20 cellular contexts compared by ENCODE assay signal in genomic region chr2:236632295-236633218, GRCh38.
DNase-seq lines count a peak whose midpoint lies in the region; ATAC-seq and TF ChIP-seq lines count a peak whose summit lies in the region.
"Had no signal": no experiment of that assay in that cellular context is flagged by ENCODE, and none has a peak within 500 bp of the region (broad histone marks: within the 10 kb centered on the region; RNA-seq: fewer than 3 reads in every experiment).

No MANE protein-coding gene starts in this region.

- H3K36me3 Mint-ChIP-seq in H9 (ENCODE audit: insufficient read depth in 1 of 3, low read depth in 3 of 3): no peaks in the 10 kb centered on the region; a peak in 1 of 7 replicates

- H3K56ac ChIP-seq in H9 (ENCODE audit: insufficient read length, low read depth, low read length): no peak overlapping the region

- no peak overlapping the region for H4K91ac ChIP-seq in H9 (ENCODE audit: insufficient read length, low read depth, low read length)

- no peak for TF ChIP-seq EP300 in neural cell (conservative IDR thresholded peaks at IDR 0.05; ENCODE audit: poor library complexity, severe bottlenecking)
- TF ChIP-seq EP300 in suprapubic skin (IDR thresholded peaks at IDR 0.05): no peak

- no peak overlapping the region for H3K4ac ChIP-seq in H9 (ENCODE audit: low read depth, low read length)

- H2AK5ac ChIP-seq in H9 (ENCODE audit: insufficient read length, low read length): no peak overlapping the region

- H2BK120ac ChIP-seq in H9 (ENCODE audit: low read depth, low read length, poor library complexity, severe bottlenecking): no peak overlapping the region

- no peak overlapping the region for H4K5ac ChIP-seq in H9 (ENCODE audit: insufficient read length, low read depth, low read length)

- no peak overlapping the region for H2BK15ac ChIP-seq in H9 (ENCODE audit: low read depth, low read length)

- TF ChIP-seq RAD21 in neural cell (conservative IDR thresholded peaks at IDR 0.05): no peak

- ATAC-seq in GM21360 (IDR thresholded peaks at IDR 0.05; ENCODE audit: unreplicated experiment): no peak

- no peaks in the 10 kb centered on the region for H3K36me3 ChIP-seq in neural cell (ENCODE audit: insufficient read depth, low read length)
- H3K36me3 ChIP-seq in suprapubic skin: no peaks in the 10 kb centered on the region

- H3K9ac ChIP-seq in H9 (ENCODE audit: extremely low read depth, insufficient read length, low read length): no peak overlapping the region
- H3K9ac ChIP-seq in neural cell (ENCODE audit: low read length): no peak overlapping the region

- H3K27me3 ChIP-seq in H9 (ENCODE audit: insufficient read depth, low read length) (no peaks in the 10 kb centered on the region), neural cell (ENCODE audit: insufficient read depth, low read depth, low read length) (no peaks in the 10 kb centered on the region), suprapubic skin (no peaks in the 10 kb centered on the region)

- H3K79me2 ChIP-seq in H9 (ENCODE audit: insufficient read depth, low read length) (no peaks in the 10 kb centered on the region), neural cell (replicated peaks; ENCODE audit: insufficient read depth, low read length) (no peaks in the 10 kb centered on the region)

- H2BK12ac ChIP-seq in H9 (ENCODE audit: insufficient read length, low read depth, low read length): no peak overlapping the region

- H4K20me1 ChIP-seq in H9 (ENCODE audit: control insufficient read depth, insufficient read depth, insufficient read length): no peaks in the 10 kb centered on the region
- H4K20me1 ChIP-seq in neural cell (ENCODE audit: insufficient read depth): no peaks in the 10 kb centered on the region

- no peaks in the 10 kb centered on the region for H3K9me2 ChIP-seq in neural cell (ENCODE audit: insufficient read depth, low read length)

- H2BK5ac ChIP-seq in H9 (ENCODE audit: insufficient read length, low read length): no peak overlapping the region

- H3F3A ChIP-seq in neural cell (ENCODE audit: insufficient read depth, low read length, poor library complexity, severe bottlenecking): no peaks in the 10 kb centered on the region

- H3K4me2 ChIP-seq in H9 (ENCODE audit: insufficient read depth, insufficient read length, low read length): no peak overlapping the region
- no peak overlapping the region for H3K4me2 ChIP-seq in neural cell (ENCODE audit: low read length)

- no peak overlapping the region for H3T11ph ChIP-seq in H9 (ENCODE audit: low read length)

- H3K4me3 ChIP-seq in coronary artery (no peak overlapping the region), neural cell (ENCODE audit: low read length) (no peak overlapping the region), suprapubic skin (no peak overlapping the region)

- no peaks in the 10 kb centered on the region for H3K79me1 ChIP-seq in H9 (ENCODE audit: insufficient read depth, low read depth, low read length, poor library complexity, severe bottlenecking)

- peak overlapping the region; percentile 23; the same call in 1 of the 2 replicates for H3K14ac ChIP-seq in H9 (ENCODE audit: insufficient read depth, low read length)

- TF ChIP-seq CTCF in H9 (conservative IDR thresholded peaks at IDR 0.05) (no peak), coronary artery (IDR thresholded peaks at IDR 0.05) (no peak), neural cell (IDR thresholded peaks at IDR 0.05; ENCODE audit: poor library complexity, severe bottlenecking) (no peak), suprapubic skin (IDR thresholded peaks at IDR 0.05) (no peak)

- H3K23me2 ChIP-seq in H9 (ENCODE audit: insufficient read length, low read depth, low read length, poor library complexity, severe bottlenecking): no peaks in the 10 kb centered on the region

- peaks cover 8% of the 10 kb centered on the region for H3K27me3 Mint-ChIP-seq in H9 (ENCODE audit: low read depth)

- DNase-seq in H9: peak; percentile 14
- peak; percentile 49 for DNase-seq in coronary artery (ENCODE audit: low spot score)
- peak; percentile 34 to 48 for DNase-seq in suprapubic skin (ENCODE audit: low spot score in 2 of 2)
- no peak for DNase-seq in NCI-H1417 (lab: John Stamatoyannopoulos, UW)
- DNase-seq in NCI-H446 (lab: John Stamatoyannopoulos, UW): no peak
- DNase-seq: ACHN, AML-193, COR-L47, DMS153, HCEC 1CT, Kasumi-1, MM.1S, NCI-H1092 treated with DMSO at 0.1 percent for 48 hours, NCI-H1694 treated with DMSO at 0.1 percent for 48 hours, NCI-H2107, NCI-H226, NCI-H526 treated with DMSO at 0.1 percent for 48 hours, SIG-M5 had no signal

- peak overlapping the region in 1 of 3 experiments; percentile 68; a peak in 2 of 7 replicates for H3K27ac Mint-ChIP-seq in H9

- H3K9me3 ChIP-seq in H9 (ENCODE audit: control insufficient read depth, low read depth, low read length): no peaks in the 10 kb centered on the region
- H3K9me3 ChIP-seq in neural cell (ENCODE audit: low read length): no peaks in the 10 kb centered on the region
- H3K9me3 ChIP-seq in suprapubic skin: no peaks in the 10 kb centered on the region

- H3K4me1 Mint-ChIP-seq in H9: no peaks in the 10 kb centered on the region

- TF ChIP-seq POLR2A in suprapubic skin (IDR thresholded peaks at IDR 0.05): no peak

- no CpG with 5 or more reads among the region's 11 CpGs for WGBS in H9 (ENCODE audit: extremely low coverage, insufficient read length, low lambda C conversion rate)
- 96% methylated on average over 10 of the region's 11 CpGs for WGBS in suprapubic skin

- no peak overlapping the region for H3K18ac ChIP-seq in H9 (ENCODE audit: insufficient read length, low read depth, low read length)

- H3K27ac ChIP-seq in H9 (ENCODE audit: insufficient read length, low read depth, low read length): no peak overlapping the region
- no peak overlapping the region for H3K27ac ChIP-seq in coronary artery
- H3K27ac ChIP-seq in neural cell (ENCODE audit: low read length): peak overlapping the region; percentile 37
- no peak overlapping the region for H3K27ac ChIP-seq in suprapubic skin

- no peak overlapping the region for H2AFZ ChIP-seq in H9 (ENCODE audit: low read length)
- H2AFZ ChIP-seq in neural cell (ENCODE audit: low read depth, low read length): no peak overlapping the region

- H3K4me1 ChIP-seq in H9 (ENCODE audit: insufficient read depth, low read length): no peaks in the 10 kb centered on the region
- peaks cover 7% of the 10 kb centered on the region for H3K4me1 ChIP-seq in suprapubic skin

- no peak overlapping the region for H3K23ac ChIP-seq in H9 (ENCODE audit: insufficient read length, low read depth, low read length)

- H2BK20ac ChIP-seq in H9 (ENCODE audit: low read depth, low read length, poor library complexity, severe bottlenecking): no peak overlapping the region

- H3K9me3 Mint-ChIP-seq in H9: peaks cover 0 to 3% of the 10 kb centered on the region in 2 experiments; a peak in 1 of 5 replicates

- no peak overlapping the region for H4K8ac ChIP-seq in H9 (replicated peaks; ENCODE audit: insufficient read length, low read depth, low read length)

- no peak overlapping the region; a peak in 1 of 5 replicates for H3K4me3 Mint-ChIP-seq in H9

TF ChIP-seq in neural cell, 6 proteins besides CTCF, POLR2A, EP300 and RAD21:
- no peak for TF ChIP-seq SMC3 (conservative IDR thresholded peaks at IDR 0.05; ENCODE audit: poor library complexity)
- TF ChIP-seq EZH2 (IDR thresholded peaks at IDR 0.05; ENCODE audit: borderline replicate concordance, insufficient read depth, low read length, poor library complexity, severe bottlenecking): no peak
- TF ChIP-seq TAF1 (IDR thresholded peaks at IDR 0.05; ENCODE audit: low read depth): no peak
- TF ChIP-seq, protein P1, sequence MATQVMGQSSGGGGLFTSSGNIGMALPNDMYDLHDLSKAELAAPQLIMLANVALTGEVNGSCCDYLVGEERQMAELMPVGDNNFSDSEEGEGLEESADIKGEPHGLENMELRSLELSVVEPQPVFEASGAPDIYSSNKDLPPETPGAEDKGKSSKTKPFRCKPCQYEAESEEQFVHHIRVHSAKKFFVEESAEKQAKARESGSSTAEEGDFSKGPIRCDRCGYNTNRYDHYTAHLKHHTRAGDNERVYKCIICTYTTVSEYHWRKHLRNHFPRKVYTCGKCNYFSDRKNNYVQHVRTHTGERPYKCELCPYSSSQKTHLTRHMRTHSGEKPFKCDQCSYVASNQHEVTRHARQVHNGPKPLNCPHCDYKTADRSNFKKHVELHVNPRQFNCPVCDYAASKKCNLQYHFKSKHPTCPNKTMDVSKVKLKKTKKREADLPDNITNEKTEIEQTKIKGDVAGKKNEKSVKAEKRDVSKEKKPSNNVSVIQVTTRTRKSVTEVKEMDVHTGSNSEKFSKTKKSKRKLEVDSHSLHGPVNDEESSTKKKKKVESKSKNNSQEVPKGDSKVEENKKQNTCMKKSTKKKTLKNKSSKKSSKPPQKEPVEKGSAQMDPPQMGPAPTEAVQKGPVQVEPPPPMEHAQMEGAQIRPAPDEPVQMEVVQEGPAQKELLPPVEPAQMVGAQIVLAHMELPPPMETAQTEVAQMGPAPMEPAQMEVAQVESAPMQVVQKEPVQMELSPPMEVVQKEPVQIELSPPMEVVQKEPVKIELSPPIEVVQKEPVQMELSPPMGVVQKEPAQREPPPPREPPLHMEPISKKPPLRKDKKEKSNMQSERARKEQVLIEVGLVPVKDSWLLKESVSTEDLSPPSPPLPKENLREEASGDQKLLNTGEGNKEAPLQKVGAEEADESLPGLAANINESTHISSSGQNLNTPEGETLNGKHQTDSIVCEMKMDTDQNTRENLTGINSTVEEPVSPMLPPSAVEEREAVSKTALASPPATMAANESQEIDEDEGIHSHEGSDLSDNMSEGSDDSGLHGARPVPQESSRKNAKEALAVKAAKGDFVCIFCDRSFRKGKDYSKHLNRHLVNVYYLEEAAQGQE (IDR thresholded peaks at IDR 0.05; ENCODE audit: borderline replicate concordance): no peak
- TF ChIP-seq POLR2AphosphoS5 (IDR thresholded peaks at IDR 0.05): no peak
- no peak for TF ChIP-seq MXI1 (conservative IDR thresholded peaks at IDR 0.05; ENCODE audit: poor library complexity, severe bottlenecking)

Comparison
In these comparisons a context has a peak if more than half of its experiments do, and no peak if none do; other contexts are left out.
1. DNase-seq: peak in H9 (single experiment), coronary artery (single experiment) and suprapubic skin (2 of 2); none in NCI-H1417 (0 of 3) and NCI-H446 (0 of 2).